Comparison of ENCODE assay signal across 2 cellular contexts in the genomic region with DNA sequence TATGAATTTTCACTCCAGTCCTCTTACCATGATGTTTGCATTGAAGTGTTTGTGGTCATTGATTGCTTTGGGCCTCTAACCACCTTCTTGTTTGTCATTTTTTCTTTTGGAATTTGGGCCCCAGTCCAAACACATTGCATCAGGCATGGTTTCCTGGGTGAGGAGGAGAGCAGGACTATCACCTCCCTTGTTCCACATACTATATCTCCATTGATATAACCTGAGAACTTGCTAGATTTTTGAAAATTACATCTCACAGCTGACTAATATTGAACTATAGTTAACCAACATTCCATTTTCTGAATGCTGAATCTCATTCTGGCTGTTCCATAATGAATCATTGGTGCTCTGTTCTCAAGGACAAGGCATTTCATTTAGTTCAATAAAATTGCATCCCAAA.
TF ChIP-seq lines count a peak whose summit lies in the region.

No MANE protein-coding gene starts in this region.

TF ChIP-seq in K562, 482 proteins besides CTCF, POLR2A, EP300 and RAD21 (continued from another document):
- TF ChIP-seq RBM25 (IDR thresholded peaks at IDR 0.05; ENCODE audit: low read depth, low read length, severe bottlenecking) (peak; percentile 30), CEBPG (CRISPR knock-in tag; IDR thresholded peaks at IDR 0.05) (no peak), CEBPG (tag; conservative IDR thresholded peaks at IDR 0.05 in 1 of 2, IDR thresholded peaks at IDR 0.05 in 1 of 2) (peak in 1 of 2 experiments; percentile 42; a peak in 1 of 4 replicates)

TF ChIP-seq in HepG2, 621 proteins besides CTCF, POLR2A, EP300 and RAD21 (continues in another document):
- TF ChIP-seq NR2F6 (IDR thresholded peaks at IDR 0.05) (peak; percentile 32; the same call in 1 of the 2 replicates), NR2F6 (CRISPR knock-in tag; IDR thresholded peaks at IDR 0.05) (peak; percentile 20; the same call in 1 of the 2 replicates), ZNF558 (CRISPR knock-in tag; IDR thresholded peaks at IDR 0.05; ENCODE audit: borderline replicate concordance) (no peak), RARA (CRISPR knock-in tag; IDR thresholded peaks at IDR 0.05) (peak; percentile 79), NFYB (CRISPR knock-in tag; IDR thresholded peaks at IDR 0.05) (no peak), PHB2 (IDR thresholded peaks at IDR 0.05; ENCODE audit: partially characterized antibody) (no peak), ZMYM3 (CRISPR knock-in tag; IDR thresholded peaks at IDR 0.05) (peak; percentile 99), ZNF850 (CRISPR knock-in tag; conservative IDR thresholded peaks at IDR 0.05) (no peak), TBX3 (IDR thresholded peaks at IDR 0.05; ENCODE audit: borderline replicate concordance) (peak; percentile 84; the same call in 1 of the 2 replicates), HHEX (CRISPR knock-in tag; IDR thresholded peaks at IDR 0.05) (peak; percentile 90), PAF1 (CRISPR knock-in tag; IDR thresholded peaks at IDR 0.05) (no peak), GATAD2A (CRISPR knock-in tag; IDR thresholded peaks at IDR 0.05) (peak; percentile 80; the same call in 1 of the 2 replicates), ZKSCAN5 (CRISPR knock-in tag; IDR thresholded peaks at IDR 0.05) (peak; percentile 69; the same call in 1 of the 2 replicates), CEBPG (CRISPR knock-in tag; IDR thresholded peaks at IDR 0.05) (peak; percentile 71), SMC3 (IDR thresholded peaks at IDR 0.05; ENCODE audit: low read length) (0 out of 2 replicates have a peak, but pooled peaks have one; percentile 18), ZNF24 (IDR thresholded peaks at IDR 0.05) (peak; percentile 42; the same call in 1 of the 2 replicates), ZMYM2 (CRISPR knock-in tag; IDR thresholded peaks at IDR 0.05) (peak; percentile 47; the same call in 1 of the 2 replicates), CREM (IDR thresholded peaks at IDR 0.05) (peak; percentile 26; the same call in 1 of the 2 replicates), CREM (CRISPR knock-in tag; IDR thresholded peaks at IDR 0.05) (no peak), MED1 (CRISPR knock-in tag; IDR thresholded peaks at IDR 0.05) (peak; percentile 46; the same call in 1 of the 2 replicates), NCOA5 (CRISPR knock-in tag; IDR thresholded peaks at IDR 0.05) (no peak), ZNF382 (CRISPR knock-in tag; IDR thresholded peaks at IDR 0.05; ENCODE audit: borderline replicate concordance) (no peak)
- TF ChIP-seq, protein P1, sequence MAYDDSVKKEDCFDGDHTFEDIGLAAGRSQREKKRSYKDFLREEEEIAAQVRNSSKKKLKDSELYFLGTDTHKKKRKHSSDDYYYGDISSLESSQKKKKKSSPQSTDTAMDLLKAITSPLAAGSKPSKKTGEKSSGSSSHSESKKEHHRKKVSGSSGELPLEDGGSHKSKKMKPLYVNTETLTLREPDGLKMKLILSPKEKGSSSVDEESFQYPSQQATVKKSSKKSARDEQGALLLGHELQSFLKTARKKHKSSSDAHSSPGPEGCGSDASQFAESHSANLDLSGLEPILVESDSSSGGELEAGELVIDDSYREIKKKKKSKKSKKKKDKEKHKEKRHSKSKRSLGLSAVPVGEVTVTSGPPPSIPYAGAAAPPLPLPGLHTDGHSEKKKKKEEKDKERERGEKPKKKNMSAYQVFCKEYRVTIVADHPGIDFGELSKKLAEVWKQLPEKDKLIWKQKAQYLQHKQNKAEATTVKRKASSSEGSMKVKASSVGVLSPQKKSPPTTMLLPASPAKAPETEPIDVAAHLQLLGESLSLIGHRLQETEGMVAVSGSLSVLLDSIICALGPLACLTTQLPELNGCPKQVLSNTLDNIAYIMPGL (CRISPR knock-in tag; IDR thresholded peaks at IDR 0.05; ENCODE audit: borderline replicate concordance in 1 of 2, low read depth in 1 of 2): no peak
- TF ChIP-seq, protein P2, sequence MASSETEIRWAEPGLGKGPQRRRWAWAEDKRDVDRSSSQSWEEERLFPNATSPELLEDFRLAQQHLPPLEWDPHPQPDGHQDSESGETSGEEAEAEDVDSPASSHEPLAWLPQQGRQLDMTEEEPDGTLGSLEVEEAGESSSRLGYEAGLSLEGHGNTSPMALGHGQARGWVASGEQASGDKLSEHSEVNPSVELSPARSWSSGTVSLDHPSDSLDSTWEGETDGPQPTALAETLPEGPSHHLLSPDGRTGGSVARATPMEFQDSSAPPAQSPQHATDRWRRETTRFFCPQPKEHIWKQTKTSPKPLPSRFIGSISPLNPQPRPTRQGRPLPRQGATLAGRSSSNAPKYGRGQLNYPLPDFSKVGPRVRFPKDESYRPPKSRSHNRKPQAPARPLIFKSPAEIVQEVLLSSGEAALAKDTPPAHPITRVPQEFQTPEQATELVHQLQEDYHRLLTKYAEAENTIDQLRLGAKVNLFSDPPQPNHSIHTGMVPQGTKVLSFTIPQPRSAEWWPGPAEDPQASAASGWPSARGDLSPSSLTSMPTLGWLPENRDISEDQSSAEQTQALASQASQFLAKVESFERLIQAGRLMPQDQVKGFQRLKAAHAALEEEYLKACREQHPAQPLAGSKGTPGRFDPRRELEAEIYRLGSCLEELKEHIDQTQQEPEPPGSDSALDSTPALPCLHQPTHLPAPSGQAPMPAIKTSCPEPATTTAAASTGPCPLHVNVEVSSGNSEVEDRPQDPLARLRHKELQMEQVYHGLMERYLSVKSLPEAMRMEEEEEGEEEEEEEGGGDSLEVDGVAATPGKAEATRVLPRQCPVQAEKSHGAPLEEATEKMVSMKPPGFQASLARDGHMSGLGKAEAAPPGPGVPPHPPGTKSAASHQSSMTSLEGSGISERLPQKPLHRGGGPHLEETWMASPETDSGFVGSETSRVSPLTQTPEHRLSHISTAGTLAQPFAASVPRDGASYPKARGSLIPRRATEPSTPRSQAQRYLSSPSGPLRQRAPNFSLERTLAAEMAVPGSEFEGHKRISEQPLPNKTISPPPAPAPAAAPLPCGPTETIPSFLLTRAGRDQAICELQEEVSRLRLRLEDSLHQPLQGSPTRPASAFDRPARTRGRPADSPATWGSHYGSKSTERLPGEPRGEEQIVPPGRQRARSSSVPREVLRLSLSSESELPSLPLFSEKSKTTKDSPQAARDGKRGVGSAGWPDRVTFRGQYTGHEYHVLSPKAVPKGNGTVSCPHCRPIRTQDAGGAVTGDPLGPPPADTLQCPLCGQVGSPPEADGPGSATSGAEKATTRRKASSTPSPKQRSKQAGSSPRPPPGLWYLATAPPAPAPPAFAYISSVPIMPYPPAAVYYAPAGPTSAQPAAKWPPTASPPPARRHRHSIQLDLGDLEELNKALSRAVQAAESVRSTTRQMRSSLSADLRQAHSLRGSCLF (CRISPR knock-in tag; IDR thresholded peaks at IDR 0.05; ENCODE audit: borderline replicate concordance): no peak
- TF ChIP-seq, protein P3, sequence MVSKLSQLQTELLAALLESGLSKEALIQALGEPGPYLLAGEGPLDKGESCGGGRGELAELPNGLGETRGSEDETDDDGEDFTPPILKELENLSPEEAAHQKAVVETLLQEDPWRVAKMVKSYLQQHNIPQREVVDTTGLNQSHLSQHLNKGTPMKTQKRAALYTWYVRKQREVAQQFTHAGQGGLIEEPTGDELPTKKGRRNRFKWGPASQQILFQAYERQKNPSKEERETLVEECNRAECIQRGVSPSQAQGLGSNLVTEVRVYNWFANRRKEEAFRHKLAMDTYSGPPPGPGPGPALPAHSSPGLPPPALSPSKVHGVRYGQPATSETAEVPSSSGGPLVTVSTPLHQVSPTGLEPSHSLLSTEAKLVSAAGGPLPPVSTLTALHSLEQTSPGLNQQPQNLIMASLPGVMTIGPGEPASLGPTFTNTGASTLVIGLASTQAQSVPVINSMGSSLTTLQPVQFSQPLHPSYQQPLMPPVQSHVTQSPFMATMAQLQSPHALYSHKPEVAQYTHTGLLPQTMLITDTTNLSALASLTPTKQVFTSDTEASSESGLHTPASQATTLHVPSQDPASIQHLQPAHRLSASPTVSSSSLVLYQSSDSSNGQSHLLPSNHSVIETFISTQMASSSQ (IDR thresholded peaks at IDR 0.05; ENCODE audit: low read depth): 0 out of 2 replicates have a peak, but pooled peaks have one; percentile 9
- TF ChIP-seq, protein P3 (CRISPR knock-in tag; IDR thresholded peaks at IDR 0.05; ENCODE audit: borderline replicate concordance): no peak
- TF ChIP-seq, protein P4, sequence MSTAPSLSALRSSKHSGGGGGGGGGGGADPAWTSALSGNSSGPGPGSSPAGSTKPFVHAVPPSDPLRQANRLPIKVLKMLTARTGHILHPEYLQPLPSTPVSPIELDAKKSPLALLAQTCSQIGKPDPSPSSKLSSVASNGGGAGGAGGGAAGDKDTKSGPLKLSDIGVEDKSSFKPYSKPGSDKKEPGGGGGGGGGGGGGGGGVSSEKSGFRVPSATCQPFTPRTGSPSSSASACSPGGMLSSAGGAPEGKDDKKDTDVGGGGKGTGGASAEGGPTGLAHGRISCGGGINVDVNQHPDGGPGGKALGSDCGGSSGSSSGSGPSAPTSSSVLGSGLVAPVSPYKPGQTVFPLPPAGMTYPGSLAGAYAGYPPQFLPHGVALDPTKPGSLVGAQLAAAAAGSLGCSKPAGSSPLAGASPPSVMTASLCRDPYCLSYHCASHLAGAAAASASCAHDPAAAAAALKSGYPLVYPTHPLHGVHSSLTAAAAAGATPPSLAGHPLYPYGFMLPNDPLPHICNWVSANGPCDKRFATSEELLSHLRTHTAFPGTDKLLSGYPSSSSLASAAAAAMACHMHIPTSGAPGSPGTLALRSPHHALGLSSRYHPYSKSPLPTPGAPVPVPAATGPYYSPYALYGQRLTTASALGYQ (CRISPR knock-in tag; IDR thresholded peaks at IDR 0.05): peak; percentile 31; the same call in 1 of the 2 replicates
- TF ChIP-seq, protein P5, sequence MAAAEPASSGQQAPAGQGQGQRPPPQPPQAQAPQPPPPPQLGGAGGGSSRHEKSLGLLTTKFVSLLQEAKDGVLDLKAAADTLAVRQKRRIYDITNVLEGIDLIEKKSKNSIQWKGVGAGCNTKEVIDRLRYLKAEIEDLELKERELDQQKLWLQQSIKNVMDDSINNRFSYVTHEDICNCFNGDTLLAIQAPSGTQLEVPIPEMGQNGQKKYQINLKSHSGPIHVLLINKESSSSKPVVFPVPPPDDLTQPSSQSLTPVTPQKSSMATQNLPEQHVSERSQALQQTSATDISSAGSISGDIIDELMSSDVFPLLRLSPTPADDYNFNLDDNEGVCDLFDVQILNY (CRISPR knock-in tag; conservative IDR thresholded peaks at IDR 0.05): no peak
- TF ChIP-seq, protein P6, sequence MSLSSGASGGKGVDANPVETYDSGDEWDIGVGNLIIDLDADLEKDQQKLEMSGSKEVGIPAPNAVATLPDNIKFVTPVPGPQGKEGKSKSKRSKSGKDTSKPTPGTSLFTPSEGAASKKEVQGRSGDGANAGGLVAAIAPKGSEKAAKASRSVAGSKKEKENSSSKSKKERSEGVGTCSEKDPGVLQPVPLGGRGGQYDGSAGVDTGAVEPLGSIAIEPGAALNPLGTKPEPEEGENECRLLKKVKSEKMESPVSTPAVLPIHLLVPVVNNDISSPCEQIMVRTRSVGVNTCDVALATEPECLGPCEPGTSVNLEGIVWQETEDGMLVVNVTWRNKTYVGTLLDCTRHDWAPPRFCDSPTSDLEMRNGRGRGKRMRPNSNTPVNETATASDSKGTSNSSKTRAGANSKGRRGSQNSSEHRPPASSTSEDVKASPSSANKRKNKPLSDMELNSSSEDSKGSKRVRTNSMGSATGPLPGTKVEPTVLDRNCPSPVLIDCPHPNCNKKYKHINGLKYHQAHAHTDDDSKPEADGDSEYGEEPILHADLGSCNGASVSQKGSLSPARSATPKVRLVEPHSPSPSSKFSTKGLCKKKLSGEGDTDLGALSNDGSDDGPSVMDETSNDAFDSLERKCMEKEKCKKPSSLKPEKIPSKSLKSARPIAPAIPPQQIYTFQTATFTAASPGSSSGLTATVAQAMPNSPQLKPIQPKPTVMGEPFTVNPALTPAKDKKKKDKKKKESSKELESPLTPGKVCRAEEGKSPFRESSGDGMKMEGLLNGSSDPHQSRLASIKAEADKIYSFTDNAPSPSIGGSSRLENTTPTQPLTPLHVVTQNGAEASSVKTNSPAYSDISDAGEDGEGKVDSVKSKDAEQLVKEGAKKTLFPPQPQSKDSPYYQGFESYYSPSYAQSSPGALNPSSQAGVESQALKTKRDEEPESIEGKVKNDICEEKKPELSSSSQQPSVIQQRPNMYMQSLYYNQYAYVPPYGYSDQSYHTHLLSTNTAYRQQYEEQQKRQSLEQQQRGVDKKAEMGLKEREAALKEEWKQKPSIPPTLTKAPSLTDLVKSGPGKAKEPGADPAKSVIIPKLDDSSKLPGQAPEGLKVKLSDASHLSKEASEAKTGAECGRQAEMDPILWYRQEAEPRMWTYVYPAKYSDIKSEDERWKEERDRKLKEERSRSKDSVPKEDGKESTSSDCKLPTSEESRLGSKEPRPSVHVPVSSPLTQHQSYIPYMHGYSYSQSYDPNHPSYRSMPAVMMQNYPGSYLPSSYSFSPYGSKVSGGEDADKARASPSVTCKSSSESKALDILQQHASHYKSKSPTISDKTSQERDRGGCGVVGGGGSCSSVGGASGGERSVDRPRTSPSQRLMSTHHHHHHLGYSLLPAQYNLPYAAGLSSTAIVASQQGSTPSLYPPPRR (CRISPR knock-in tag; IDR thresholded peaks at IDR 0.05; ENCODE audit: borderline replicate concordance): peak; percentile 71; the same call in 1 of the 2 replicates
- TF ChIP-seq, protein P7, sequence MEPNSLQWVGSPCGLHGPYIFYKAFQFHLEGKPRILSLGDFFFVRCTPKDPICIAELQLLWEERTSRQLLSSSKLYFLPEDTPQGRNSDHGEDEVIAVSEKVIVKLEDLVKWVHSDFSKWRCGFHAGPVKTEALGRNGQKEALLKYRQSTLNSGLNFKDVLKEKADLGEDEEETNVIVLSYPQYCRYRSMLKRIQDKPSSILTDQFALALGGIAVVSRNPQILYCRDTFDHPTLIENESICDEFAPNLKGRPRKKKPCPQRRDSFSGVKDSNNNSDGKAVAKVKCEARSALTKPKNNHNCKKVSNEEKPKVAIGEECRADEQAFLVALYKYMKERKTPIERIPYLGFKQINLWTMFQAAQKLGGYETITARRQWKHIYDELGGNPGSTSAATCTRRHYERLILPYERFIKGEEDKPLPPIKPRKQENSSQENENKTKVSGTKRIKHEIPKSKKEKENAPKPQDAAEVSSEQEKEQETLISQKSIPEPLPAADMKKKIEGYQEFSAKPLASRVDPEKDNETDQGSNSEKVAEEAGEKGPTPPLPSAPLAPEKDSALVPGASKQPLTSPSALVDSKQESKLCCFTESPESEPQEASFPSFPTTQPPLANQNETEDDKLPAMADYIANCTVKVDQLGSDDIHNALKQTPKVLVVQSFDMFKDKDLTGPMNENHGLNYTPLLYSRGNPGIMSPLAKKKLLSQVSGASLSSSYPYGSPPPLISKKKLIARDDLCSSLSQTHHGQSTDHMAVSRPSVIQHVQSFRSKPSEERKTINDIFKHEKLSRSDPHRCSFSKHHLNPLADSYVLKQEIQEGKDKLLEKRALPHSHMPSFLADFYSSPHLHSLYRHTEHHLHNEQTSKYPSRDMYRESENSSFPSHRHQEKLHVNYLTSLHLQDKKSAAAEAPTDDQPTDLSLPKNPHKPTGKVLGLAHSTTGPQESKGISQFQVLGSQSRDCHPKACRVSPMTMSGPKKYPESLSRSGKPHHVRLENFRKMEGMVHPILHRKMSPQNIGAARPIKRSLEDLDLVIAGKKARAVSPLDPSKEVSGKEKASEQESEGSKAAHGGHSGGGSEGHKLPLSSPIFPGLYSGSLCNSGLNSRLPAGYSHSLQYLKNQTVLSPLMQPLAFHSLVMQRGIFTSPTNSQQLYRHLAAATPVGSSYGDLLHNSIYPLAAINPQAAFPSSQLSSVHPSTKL (CRISPR knock-in tag; IDR thresholded peaks at IDR 0.05): peak; percentile 88
